In the genomic region with DNA sequence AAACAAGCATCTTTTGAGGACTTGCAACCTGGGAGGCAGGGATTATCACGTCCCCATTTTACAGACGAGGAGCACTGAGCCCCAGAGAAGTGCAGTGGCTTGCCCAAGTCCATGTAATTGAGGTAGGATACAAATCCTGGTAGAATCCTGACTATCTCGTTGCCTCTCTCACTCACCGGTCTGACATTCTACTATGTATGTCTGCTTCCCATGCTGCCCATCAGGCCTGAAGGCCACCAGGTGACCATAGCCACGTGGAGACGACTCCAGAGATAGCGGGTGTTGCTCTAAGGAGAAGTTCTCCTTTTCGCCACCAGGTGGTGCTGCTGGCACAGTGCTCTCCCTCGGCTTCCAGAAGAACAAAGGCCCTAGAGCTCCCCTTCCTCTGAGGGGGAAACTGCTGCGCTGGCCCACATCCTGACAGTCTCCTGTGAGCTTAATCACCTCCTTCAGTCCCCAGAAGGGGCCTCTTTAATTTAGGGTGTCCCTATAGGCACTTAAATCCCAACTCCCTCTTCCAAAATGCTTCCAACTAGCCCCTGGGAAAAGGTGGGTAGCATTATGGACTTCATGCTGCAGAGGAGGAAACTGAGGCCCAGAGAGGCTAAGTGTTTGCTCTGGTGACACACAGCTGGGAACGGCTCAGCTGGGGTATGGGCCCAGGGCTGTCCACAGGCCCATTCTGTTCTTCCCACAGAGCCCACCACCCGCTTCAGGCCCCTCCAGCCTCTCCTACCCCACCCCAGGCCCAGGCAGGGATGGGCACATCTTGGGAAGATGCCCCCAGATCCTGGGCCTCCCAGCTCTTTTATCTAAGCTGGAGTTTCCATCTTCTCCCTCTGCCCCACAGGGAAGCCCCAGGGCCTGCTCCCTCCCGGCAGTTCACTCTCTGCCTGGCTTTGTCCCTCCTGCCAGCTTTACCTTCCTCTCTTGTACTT, we compare ENCODE assay signal across 8 cellular contexts. TPM values are rescaled to one million over a fixed set of nuclear protein-coding genes. Genes with fewer than 3 reads are reported as not detected.
DNase-seq lines count a peak whose midpoint lies in the region; ATAC-seq and TF ChIP-seq lines count a peak whose summit lies in the region.

No MANE protein-coding gene starts in this region.

- peak overlapping the region; percentile 5 for H3K4me3 Mint-ChIP-seq in activated T-helper 1 cell treated with anti-CD3 and anti-CD28 coated beads, Interleukin-12 subunit alpha, Interleukin-12 subunit beta, Interleukin-2, Interleukin-4 antibody, amounts not matched to agents 30 ng/mL and 10 ng/mL and 1 ng/mL, durations not matched to agents 14 hours and 24 hours and 36 hours

- peaks cover 32% of the 10 kb centered on the region for H3K4me1 ChIP-seq in suprapubic skin

- no peaks in the 10 kb centered on the region for H3K9me3 ChIP-seq in suprapubic skin

- H3K9me3 Mint-ChIP-seq in activated T-helper 1 cell treated with anti-CD3 and anti-CD28 coated beads, Interleukin-12 subunit alpha, Interleukin-12 subunit beta, Interleukin-2, Interleukin-4 antibody, amounts not matched to agents 30 ng/mL and 10 ng/mL and 1 ng/mL, durations not matched to agents 14 hours and 24 hours and 36 hours: no peaks in the 10 kb centered on the region

- H3K27me3 Mint-ChIP-seq in activated T-helper 1 cell treated with anti-CD3 and anti-CD28 coated beads, Interleukin-12 subunit alpha, Interleukin-12 subunit beta, Interleukin-2, Interleukin-4 antibody, amounts not matched to agents 30 ng/mL and 10 ng/mL and 1 ng/mL, durations not matched to agents 14 hours and 24 hours and 36 hours (ENCODE audit: insufficient read depth): peaks cover 3% of the 10 kb centered on the region

- no peaks in the 10 kb centered on the region for H3K36me3 ChIP-seq in suprapubic skin

- intact Hi-C loops in activated T-helper 1 cell treated with anti-CD3 and anti-CD28 coated beads, Interleukin-12 subunit alpha, Interleukin-12 subunit beta, Interleukin-2, Interleukin-4 antibody, amounts not matched to agents 30 ng/mL and 10 ng/mL and 1 ng/mL, durations not matched to agents 14 hours and 24 hours and 36 hours (cut with micrococcal nuclease): loop anchor here (1.0 kb wide), 7 partner anchors 13 to 111 kb away; partner anchors contain the start of gene PRR7

- TF ChIP-seq CTCF in LNCAP (IDR thresholded peaks at IDR 0.05): peak; percentile 90
- TF ChIP-seq CTCF in suprapubic skin (IDR thresholded peaks at IDR 0.05): peak; percentile 95

- peak; percentile 46 for ATAC-seq in GM21515 (IDR thresholded peaks at IDR 0.05; ENCODE audit: unreplicated experiment)

- H3K4me3 ChIP-seq in suprapubic skin: no peak overlapping the region

- peak overlapping the region; percentile 65 for H3K27ac Mint-ChIP-seq in activated T-helper 1 cell treated with anti-CD3 and anti-CD28 coated beads, Interleukin-12 subunit alpha, Interleukin-12 subunit beta, Interleukin-2, Interleukin-4 antibody, amounts not matched to agents 30 ng/mL and 10 ng/mL and 1 ng/mL, durations not matched to agents 14 hours and 24 hours and 36 hours

- peaks cover 34% of the 10 kb centered on the region for H3K4me1 Mint-ChIP-seq in activated T-helper 1 cell treated with anti-CD3 and anti-CD28 coated beads, Interleukin-12 subunit alpha, Interleukin-12 subunit beta, Interleukin-2, Interleukin-4 antibody, amounts not matched to agents 30 ng/mL and 10 ng/mL and 1 ng/mL, durations not matched to agents 14 hours and 24 hours and 36 hours (ENCODE audit: low read depth)

- WGBS in suprapubic skin: 25% methylated on average over 9 of the region's 13 CpGs

- no peaks in the 10 kb centered on the region for H3K27me3 ChIP-seq in suprapubic skin

- H3K36me3 Mint-ChIP-seq in activated T-helper 1 cell treated with anti-CD3 and anti-CD28 coated beads, Interleukin-12 subunit alpha, Interleukin-12 subunit beta, Interleukin-2, Interleukin-4 antibody, amounts not matched to agents 30 ng/mL and 10 ng/mL and 1 ng/mL, durations not matched to agents 14 hours and 24 hours and 36 hours (ENCODE audit: low read depth): no peaks in the 10 kb centered on the region

- H3K27ac ChIP-seq in suprapubic skin: peak overlapping the region; percentile 80

- DNase-seq in CMK (ENCODE audit: low read depth): peak; percentile 64
- DNase-seq in RPMI8226: peak; percentile 85
- peak; percentile 80 for DNase-seq in activated T-helper 1 cell treated with anti-CD3 and anti-CD28 coated beads, Interleukin-12 subunit alpha, Interleukin-12 subunit beta, Interleukin-2, Interleukin-4 antibody, amounts not matched to agents 30 ng/mL and 10 ng/mL and 1 ng/mL, durations not matched to agents 14 hours and 24 hours and 36 hours (ENCODE audit: low spot score)
- DNase-seq in fibroblast of the conjunctiva (ENCODE audit: low read depth): peak; percentile 65
- peak; percentile 62 for DNase-seq in occipital lobe (lab: John Stamatoyannopoulos, UW)
- DNase-seq in suprapubic skin (ENCODE audit: low spot score in 2 of 2): peak; percentile 89

- TF ChIP-seq POLR2A in suprapubic skin (IDR thresholded peaks at IDR 0.05): no peak

- TF ChIP-seq EP300 in suprapubic skin (IDR thresholded peaks at IDR 0.05): no peak

RNA-seq across cellular contexts. Expression of gene SLC34A1, which starts 6.4 kb away (rescaled TPM):
- total RNA-seq in activated T-helper 1 cell treated with anti-CD3 and anti-CD28 coated beads, Interleukin-12 subunit alpha, Interleukin-12 subunit beta, Interleukin-2, Interleukin-4 antibody, amounts not matched to agents 30 ng/mL and 10 ng/mL and 1 ng/mL, durations not matched to agents 14 hours and 24 hours and 36 hours: 0.26 TPM in 1 of 2 replicates, not detected in the other
- total RNA-seq in occipital lobe (not detected), suprapubic skin (under 1 TPM in 1 of 4 donors, not detected in 3; 0.29 TPM)

RNA-seq across cellular contexts. Expression of gene PFN3, which starts 9.8 kb away (rescaled TPM):
- not detected in 2 replicates for total RNA-seq in activated T-helper 1 cell treated with anti-CD3 and anti-CD28 coated beads, Interleukin-12 subunit alpha, Interleukin-12 subunit beta, Interleukin-2, Interleukin-4 antibody, amounts not matched to agents 30 ng/mL and 10 ng/mL and 1 ng/mL, durations not matched to agents 14 hours and 24 hours and 36 hours
- total RNA-seq in occipital lobe (not detected), suprapubic skin (not detected)

RNA-seq across cellular contexts. Expression of gene F12, which starts 18.7 kb away (rescaled TPM):
- total RNA-seq in activated T-helper 1 cell treated with anti-CD3 and anti-CD28 coated beads, Interleukin-12 subunit alpha, Interleukin-12 subunit beta, Interleukin-2, Interleukin-4 antibody, amounts not matched to agents 30 ng/mL and 10 ng/mL and 1 ng/mL, durations not matched to agents 14 hours and 24 hours and 36 hours: 1.3 and 2.2 TPM in 2 replicates
- total RNA-seq in occipital lobe (3.9 TPM), suprapubic skin (10 to 100 TPM in 1 of 4 donors, 1 to 10 TPM in 3; 2.3 to 18.4 (median 7.1) TPM)

RNA-seq across cellular contexts. Expression of gene RGS14, which starts 32.9 kb away (rescaled TPM):
- total RNA-seq in activated T-helper 1 cell treated with anti-CD3 and anti-CD28 coated beads, Interleukin-12 subunit alpha, Interleukin-12 subunit beta, Interleukin-2, Interleukin-4 antibody, amounts not matched to agents 30 ng/mL and 10 ng/mL and 1 ng/mL, durations not matched to agents 14 hours and 24 hours and 36 hours: 37.8 and 41.3 TPM in 2 replicates
- 4.4 TPM for total RNA-seq in occipital lobe
- total RNA-seq in suprapubic skin: 10 to 100 TPM; 38.5 to 85.9 (median 68.8) TPM

RNA-seq across cellular contexts. Expression of gene GRK6, which starts 35.8 kb away (rescaled TPM):
- 122 and 132 TPM in 2 replicates for total RNA-seq in activated T-helper 1 cell treated with anti-CD3 and anti-CD28 coated beads, Interleukin-12 subunit alpha, Interleukin-12 subunit beta, Interleukin-2, Interleukin-4 antibody, amounts not matched to agents 30 ng/mL and 10 ng/mL and 1 ng/mL, durations not matched to agents 14 hours and 24 hours and 36 hours
- total RNA-seq in occipital lobe (14.0 TPM), suprapubic skin (10 to 100 TPM; 29.1 to 62.2 (median 37.1) TPM)
